Comparison of ENCODE assay signal across 7 cellular contexts in genomic region chr17:48054238-48055185, GRCh38. TPM values are rescaled to one million over a fixed set of nuclear protein-coding genes. Genes with fewer than 3 reads are reported as not detected.
DNase-seq lines count a peak whose midpoint lies in the region; ATAC-seq and TF ChIP-seq lines count a peak whose summit lies in the region.

No MANE protein-coding gene starts in this region.

- H3K4me3 ChIP-seq in HEK293 (ENCODE audit: low read depth, low read length) (no peak overlapping the region), right lobe of liver (peak overlapping the region in 1 of 3 donors; percentile 26), testis (peak overlapping the region; percentile 34 to 40)

- intact Hi-C loops in right lobe of liver (cut with DNase I) (no loop called here), testis (cut with DNase I; ENCODE audit: low total_unique reads) (no loop called here)

- CTCF ChIA-PET in HEK293 (lab: Yijun Ruan, JAX): interaction anchor here (0.6 to 4.1 kb wide), 9 partner anchors 13 to 766 kb away, joined by 3 to 29 read pairs (median 5); no protein-coding TSS in a partner anchor

- POLR2A ChIA-PET in HEK293 (lab: Yijun Ruan, JAX): interaction anchor here (0.5 to 0.9 kb wide), 4 partner anchors 20 to 835 kb away, joined by 3 read pairs; no protein-coding TSS in a partner anchor

- no peak for TF ChIP-seq POLR2A in right lobe of liver (IDR thresholded peaks at IDR 0.05)
- TF ChIP-seq POLR2A in testis (IDR thresholded peaks at IDR 0.05): no peak

- peaks cover 21 to 84% of the 10 kb centered on the region in 2 experiments for H3K36me3 ChIP-seq in HEK293 (ENCODE audit: control insufficient read depth in 2 of 2, insufficient read depth in 1 of 2, low read length in 2 of 2)
- H3K36me3 ChIP-seq in right lobe of liver: peaks cover 0 to 47% (median 24%) of the 10 kb centered on the region in 4 donors
- no peaks in the 10 kb centered on the region for H3K36me3 ChIP-seq in testis (ENCODE audit: low read depth, missing control alignments)

- WGBS in right lobe of liver (ENCODE audit: insufficient coverage, low coverage, low lambda C conversion rate, missing lambda C conversion rate): 41% methylated on average over 15 of the region's 34 CpGs
- WGBS in testis, 2 donors: 10 to 11% methylated on average over 3 to 34 of the region's 34 CpGs

- H3K9me3 ChIP-seq in HEK293 (ENCODE audit: control insufficient read depth, insufficient read depth, low read depth, low read length): no peaks in the 10 kb centered on the region
- no peaks in the 10 kb centered on the region for H3K9me3 ChIP-seq in right lobe of liver
- H3K9me3 ChIP-seq in testis: no peaks in the 10 kb centered on the region

- TF ChIP-seq CTCF in HEK293 (tag by site-specific recombination; IDR thresholded peaks at IDR 0.05): no peak
- TF ChIP-seq CTCF in right lobe of liver (IDR thresholded peaks at IDR 0.05): no peak
- no peak for TF ChIP-seq CTCF in testis (IDR thresholded peaks at IDR 0.05)

- H3K4me1 ChIP-seq in HEK293 (ENCODE audit: control insufficient read depth, insufficient read depth, low read length) (peaks cover 49% of the 10 kb centered on the region), right lobe of liver (peaks cover 2 to 65% (median 28%) of the 10 kb centered on the region in 4 donors), testis (peaks cover 64% of the 10 kb centered on the region)

- H3K27ac ChIP-seq in HEK293 (ENCODE audit: extremely low read depth, low read depth, low read length) (peak overlapping the region; percentile 77; the same call in 1 of the 2 replicates), right lobe of liver (peak overlapping the region in 2 of 3 donors; percentile 91 to 96), testis (peak overlapping the region; percentile 98 to 99)

- peak; percentile 56 to 70 (median 64) for ATAC-seq in right lobe of liver

- H3K27me3 ChIP-seq in right lobe of liver: no peaks in the 10 kb centered on the region
- no peaks in the 10 kb centered on the region for H3K27me3 ChIP-seq in testis

- DNase-seq in NCI-H748 (lab: John Stamatoyannopoulos, UW; ENCODE audit: unreplicated experiment) (peak; percentile 88), dedifferentiated amniotic fluid mesenchymal stem cell (ENCODE audit: extremely low spot score) (peak; percentile 38), right lobe of liver (peak; percentile 74 to 90 (median 88)), testis (peak; percentile 96), NCI-H146 treated with DMSO at 0.1 percent for 48 hours (lab: John Stamatoyannopoulos, UW; ENCODE audit: unreplicated experiment) (no peak)
- no peak for DNase-seq in central memory CD4-positive, alpha-beta T cell

TF ChIP-seq in HEK293, 187 proteins besides CTCF, POLR2A, EP300 and RAD21:
- TF ChIP-seq KLF1 (tag by site-specific recombination; IDR thresholded peaks at IDR 0.05) (peak; percentile 32; the same call in 1 of the 2 replicates), SP2 (tag by site-specific recombination; IDR thresholded peaks at IDR 0.05) (peak; percentile 49), TRIM28 (IDR thresholded peaks at IDR 0.05; ENCODE audit: borderline replicate concordance, low read length) (no peak), ZNF398 (tag by site-specific recombination; IDR thresholded peaks at IDR 0.05) (peak; percentile 59)
- TF ChIP-seq, protein P1, sequence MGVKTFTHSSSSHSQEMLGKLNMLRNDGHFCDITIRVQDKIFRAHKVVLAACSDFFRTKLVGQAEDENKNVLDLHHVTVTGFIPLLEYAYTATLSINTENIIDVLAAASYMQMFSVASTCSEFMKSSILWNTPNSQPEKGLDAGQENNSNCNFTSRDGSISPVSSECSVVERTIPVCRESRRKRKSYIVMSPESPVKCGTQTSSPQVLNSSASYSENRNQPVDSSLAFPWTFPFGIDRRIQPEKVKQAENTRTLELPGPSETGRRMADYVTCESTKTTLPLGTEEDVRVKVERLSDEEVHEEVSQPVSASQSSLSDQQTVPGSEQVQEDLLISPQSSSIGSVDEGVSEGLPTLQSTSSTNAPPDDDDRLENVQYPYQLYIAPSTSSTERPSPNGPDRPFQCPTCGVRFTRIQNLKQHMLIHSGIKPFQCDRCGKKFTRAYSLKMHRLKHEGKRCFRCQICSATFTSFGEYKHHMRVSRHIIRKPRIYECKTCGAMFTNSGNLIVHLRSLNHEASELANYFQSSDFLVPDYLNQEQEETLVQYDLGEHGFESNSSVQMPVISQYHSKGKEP (tag by site-specific recombination; IDR thresholded peaks at IDR 0.05): 0 out of 2 replicates have a peak, but pooled peaks have one; percentile 6

RNA-seq across cellular contexts. Expression of gene NFE2L1, which starts 6.4 kb away (rescaled TPM):
- total RNA-seq in right lobe of liver: 100 to 1,000 TPM in 4 of 6 experiments, 10 to 100 TPM in 2; 63.1 to 156 (median 117) TPM
- 100 to 1,000 TPM; 180 to 199 TPM for total RNA-seq in testis
- polyA plus RNA-seq in testis (ENCODE audit: insufficient read depth, low read depth, low replicate concordance): 193 TPM

RNA-seq across cellular contexts. Expression of gene COPZ2, which starts 16.9 kb away (rescaled TPM):
- total RNA-seq in right lobe of liver (10 to 100 TPM; 18.9 to 26.6 (median 23.8) TPM), testis (10 to 100 TPM; 13.2 to 14.7 TPM)
- polyA plus RNA-seq in testis (ENCODE audit: insufficient read depth, low read depth, low replicate concordance): 47.6 TPM

RNA-seq across cellular contexts. Expression of gene CBX1, which starts 46.8 kb away (rescaled TPM):
- total RNA-seq in right lobe of liver: 10 to 100 TPM in 2 of 6 experiments, 1 to 10 TPM in 4; 7.0 to 10.5 (median 9.9) TPM
- total RNA-seq in testis: 10 to 100 TPM; 59.9 to 70.1 TPM
- polyA plus RNA-seq in testis (ENCODE audit: insufficient read depth, low read depth, low replicate concordance): 123 TPM

RNA-seq across cellular contexts. Expression of gene SNX11, which starts 53.1 kb away (rescaled TPM):
- total RNA-seq in right lobe of liver (10 to 100 TPM in 3 of 6 experiments, 1 to 10 TPM in 3; 7.2 to 11.7 (median 9.2) TPM), testis (10 to 100 TPM; 20.3 to 23.1 TPM)
- 23.1 TPM for polyA plus RNA-seq in testis (ENCODE audit: insufficient read depth, low read depth, low replicate concordance)

Comparison
In these comparisons a context has a peak if more than half of its experiments do, and no peak if none do; other contexts are left out.
1. DNase-seq: peak in NCI-H748 (single experiment), dedifferentiated amniotic fluid mesenchymal stem cell (single experiment), right lobe of liver (3 of 3) and testis (single experiment); none in central memory CD4-positive, alpha-beta T cell (single experiment) and NCI-H146 treated with DMSO at 0.1 percent for 48 hours (single experiment).
2. RNA of gene CBX1, which starts 46.8 kb away (total RNA-seq): 59.9 to 70.1 TPM in testis; 7.0 to 10.5 TPM in right lobe of liver; every median in the first group is over 4 times any median in the second.
3. Peak in every context shown above with its lines, with median percentiles within 50 percentile points of each other: H3K27ac ChIP-seq.